Comparison of ENCODE assay signal across 13 cellular contexts in genomic region chr5:103424453-103425205, GRCh38.
DNase-seq lines count a peak whose midpoint lies in the region; ATAC-seq and TF ChIP-seq lines count a peak whose summit lies in the region.
"Had no signal": no experiment of that assay in that cellular context is flagged by ENCODE, and none has a peak within 500 bp of the region (broad histone marks: within the 10 kb centered on the region; RNA-seq: fewer than 3 reads in every experiment).

No MANE protein-coding gene starts in this region.

- H3K27me3 ChIP-seq in ovary, result no peaks in the 10 kb centered on the region
- H3K27me3 ChIP-seq: Peyer's patch, vagina had no signal

- no peaks in the 10 kb centered on the region for H3K36me3 ChIP-seq in ovary
- H3K36me3 ChIP-seq: Peyer's patch, vagina had no signal

- intact Hi-C loops in ovary (cut with DNase I), result no loop called here

- DNase-seq in Daoy (ENCODE audit: low read depth) (peak; percentile 62), astrocyte of the cerebellum (ENCODE audit: low read depth) (peak; percentile 13), myocyte (ENCODE audit: low read depth) (peak; percentile 61), ovary (no peak), SIG-M5 treated with dmso at 0.1 percent for 504 hours (lab: John Stamatoyannopoulos, UW; ENCODE audit: unreplicated experiment) (no peak), anterior cingulate cortex (lab: John Stamatoyannopoulos, UW) (no peak)
- DNase-seq in stimulated activated CD4-positive, alpha-beta T cell treated with anti-CD3 and anti-CD28 coated beads, Interleukin-4, amount 100 ng/mL, for 4 hours, result no peak
- DNase-seq: activated T-cell treated with anti-CD3 and anti-CD28 coated beads for 4 hours, mucosa of descending colon, Peyer's patch had no signal

- 84 to 87% (median 85%) methylated on average over 5 of the region's 5 CpGs for WGBS in ovary, 3 donors

- no peak for TF ChIP-seq EP300 in ovary (IDR thresholded peaks at IDR 0.05)

- H3K4me3 ChIP-seq in astrocyte of the cerebellum (ENCODE audit: low read depth, low read length), result no peak overlapping the region
- no peak overlapping the region for H3K4me3 ChIP-seq in ovary
- H3K4me3 ChIP-seq: mucosa of descending colon, Peyer's patch, skin epidermis, vagina had no signal

- no peak overlapping the region for H3K27ac ChIP-seq in ovary
- H3K27ac ChIP-seq: Peyer's patch, skin epidermis, vagina had no signal

- TF ChIP-seq CTCF in astrocyte of the cerebellum (IDR thresholded peaks at IDR 0.05; ENCODE audit: low read depth, low read length, missing control alignments) (no peak), ovary (IDR thresholded peaks at IDR 0.05) (no peak)

- ATAC-seq in HG02870 (IDR thresholded peaks at IDR 0.05; ENCODE audit: unreplicated experiment), result peak; percentile 56
- ATAC-seq: mucosa of descending colon had no signal

- in situ Hi-C loops in astrocyte of the cerebellum (cut with HindIII; ENCODE audit: low sequenced_read_pairs), result no loop called here

- no peak for TF ChIP-seq POLR2A in ovary (IDR thresholded peaks at IDR 0.05)

- H3K4me1 ChIP-seq in ovary (ENCODE audit: insufficient read depth), result no peaks in the 10 kb centered on the region
- H3K4me1 ChIP-seq: Peyer's patch, vagina had no signal

- no peaks in the 10 kb centered on the region for H3K9me3 ChIP-seq in ovary
- H3K9me3 ChIP-seq: mucosa of descending colon, Peyer's patch, vagina had no signal

Comparison
In these comparisons a context has a peak if more than half of its experiments do, and no peak if none do; other contexts are left out.
1. DNase-seq: peak in Daoy (single experiment), astrocyte of the cerebellum (single experiment) and myocyte (single experiment); none in stimulated activated CD4-positive, alpha-beta T cell treated with anti-CD3 and anti-CD28 coated beads, Interleukin-4, amount 100 ng/mL, for 4 hours (0 of 2), ovary (0 of 5), SIG-M5 treated with dmso at 0.1 percent for 504 hours (single experiment) and anterior cingulate cortex (0 of 58).